In genomic region chr15:40618906-40619305, GRCh38 we compare ENCODE assay signal across 20 cellular contexts.
"Had no signal": no experiment of that assay in that cellular context is flagged by ENCODE, and none has a peak within 500 bp of the region (broad histone marks: within the 10 kb centered on the region; RNA-seq: fewer than 3 reads in every experiment).

No MANE protein-coding gene starts in this region.

- H3K36me3 ChIP-seq: esophagus squamous epithelium, gastrocnemius medialis, right atrium auricular region, suprapubic skin, thyroid gland had no signal

- H3K9me3 ChIP-seq: esophagus squamous epithelium, gastrocnemius medialis, mucosa of descending colon, neutrophil, right atrium auricular region, suprapubic skin, thyroid gland had no signal

- H3K4me3 ChIP-seq: esophagus squamous epithelium, gastrocnemius medialis, mucosa of descending colon, right atrium auricular region, smooth muscle cell, suprapubic skin, thyroid gland had no signal

- H3K27me3 Mint-ChIP-seq: naive thymus-derived CD8-positive, alpha-beta T cell; type B pancreatic cell had no signal

- H3K4me1 Mint-ChIP-seq: stimulated activated effector memory CD8-positive, alpha-beta T cell treated with anti-CD3 and anti-CD28 coated beads, Interleukin-12 subunit alpha, Interleukin-12 subunit beta, amount 100 ng/mL, for 72 hours had no signal

- H3K36me3 Mint-ChIP-seq: naive thymus-derived CD8-positive, alpha-beta T cell; type B pancreatic cell had no signal

- H3K27ac Mint-ChIP-seq: naive thymus-derived CD8-positive, alpha-beta T cell; stimulated activated effector memory CD8-positive, alpha-beta T cell treated with anti-CD3 and anti-CD28 coated beads, Interleukin-12 subunit alpha, Interleukin-12 subunit beta, amount 100 ng/mL, for 72 hours; type B pancreatic cell had no signal

- H3K4me3 Mint-ChIP-seq: naive thymus-derived CD8-positive, alpha-beta T cell; stimulated activated effector memory CD8-positive, alpha-beta T cell treated with anti-CD3 and anti-CD28 coated beads, Interleukin-12 subunit alpha, Interleukin-12 subunit beta, amount 100 ng/mL, for 72 hours; type B pancreatic cell had no signal

- FAIRE-seq: endometrium, urothelium cell line had no signal

- H3K4me1 ChIP-seq: esophagus squamous epithelium, gastrocnemius medialis, right atrium auricular region, suprapubic skin, thyroid gland had no signal

- H3K4me2 ChIP-seq: smooth muscle cell had no signal

- H3K9me3 Mint-ChIP-seq: naive thymus-derived CD8-positive, alpha-beta T cell; stimulated activated effector memory CD8-positive, alpha-beta T cell treated with anti-CD3 and anti-CD28 coated beads, Interleukin-12 subunit alpha, Interleukin-12 subunit beta, amount 100 ng/mL, for 72 hours; type B pancreatic cell had no signal

- H3K27ac ChIP-seq: esophagus squamous epithelium, gastrocnemius medialis, right atrium auricular region, suprapubic skin, thyroid gland had no signal

- DNase-seq: effector memory CD4-positive, alpha-beta T cell; esophagus squamous epithelium; gastrocnemius medialis; glutamatergic neuron; islet precursor cell; mucosa of descending colon; naive thymus-derived CD8-positive, alpha-beta T cell; stimulated activated CD4-positive, alpha-beta T cell treated with anti-CD3 and anti-CD28 coated beads, Interleukin-4, amount 100 ng/mL, for 1 hour; stimulated activated CD8-positive, alpha-beta memory T cell treated with anti-CD3 and anti-CD28 coated beads, Interleukin-4, amount 100 ng/mL, for 48 hours; stimulated activated naive CD8-positive, alpha-beta T cell treated with anti-CD3 and anti-CD28 coated beads, Interleukin-15, Interleukin-2, amounts not matched to agents 100 U/mL and 50 U/mL, for 24 hours; thyroid gland had no signal

- H3K27me3 ChIP-seq: esophagus squamous epithelium, gastrocnemius medialis, neutrophil, right atrium auricular region, suprapubic skin, thyroid gland had no signal

- ATAC-seq: gastrocnemius medialis; left lobe of liver; mucosa of descending colon; naive thymus-derived CD8-positive, alpha-beta T cell; stimulated activated effector memory CD8-positive, alpha-beta T cell treated with anti-CD3 and anti-CD28 coated beads, Interleukin-12 subunit alpha, Interleukin-12 subunit beta, amount 100 ng/mL, for 72 hours; stimulated activated naive CD8-positive, alpha-beta T cell treated with anti-CD3 and anti-CD28 coated beads, Interleukin-15, Interleukin-2, amounts not matched to agents 100 U/mL and 50 U/mL, for 24 hours had no signal
